Comparison of ENCODE assay signal across 25 cellular contexts in the genomic region with DNA sequence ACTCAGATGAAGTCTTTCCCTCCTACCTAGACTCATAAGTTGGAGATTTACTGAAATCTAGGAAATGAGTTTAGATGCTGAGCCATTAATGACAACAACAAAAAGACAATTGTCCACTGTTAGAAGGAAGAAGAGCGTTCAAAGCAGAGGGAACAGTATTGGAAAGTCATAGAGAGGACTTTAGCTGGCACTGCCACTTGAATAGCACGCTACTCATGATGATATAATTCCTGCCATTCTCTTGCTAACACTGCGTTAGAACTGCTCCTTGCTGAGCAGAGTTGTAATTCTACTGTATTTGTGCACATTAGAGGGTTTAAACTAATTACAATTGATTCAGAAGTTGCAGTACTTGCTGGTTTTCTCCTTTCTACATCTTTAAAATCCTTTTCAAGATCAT.
A peak's percentile ranks its signal among the peaks of the same experiment; 100 is the strongest.
DNase-seq lines count a peak whose midpoint lies in the region; ATAC-seq and TF ChIP-seq lines count a peak whose summit lies in the region.
"Had no signal": no experiment of that assay in that cellular context is flagged by ENCODE, and none has a peak within 500 bp of the region (broad histone marks: within the 10 kb centered on the region; RNA-seq: fewer than 3 reads in every experiment).

No MANE protein-coding gene starts in this region.

- DNase-seq in medulla oblongata (ENCODE audit: extremely low spot score) = peak; percentile 49
- peak; percentile 75 for DNase-seq in pons (ENCODE audit: low spot score)
- DNase-seq in superior temporal gyrus (ENCODE audit: extremely low spot score) = peak; percentile 65
- DNase-seq in erythroblast (lab: John Stamatoyannopoulos, UW) = no peak
- no peak for DNase-seq in stimulated activated naive CD8-positive, alpha-beta T cell treated with anti-CD3 and anti-CD28 coated beads, Interleukin-15, amount 100 ng/mL, for 72 hours
- DNase-seq: 8988T; AML-193; BE2C; CD4-positive, alpha-beta memory T cell; CD4-positive, CD25-positive, alpha-beta regulatory T cell; CD8-positive, alpha-beta memory T cell; COR-L47; DMS 273 treated with DMSO at 0.1 percent for 48 hours; DMS153; DMS53; DMS79; DND-41; EL; GDM1 had no signal

- H3K27ac ChIP-seq in VCaP = peak overlapping the region; percentile 85
- H3K27ac ChIP-seq: BLaER1 had no signal

- TF ChIP-seq POLR2A in erythroblast (IDR thresholded peaks at IDR 0.05; ENCODE audit: low read length) = no peak

- H3K27me3 Mint-ChIP-seq in stimulated activated naive CD8-positive, alpha-beta T cell treated with anti-CD3 and anti-CD28 coated beads, Interleukin-15, amount 100 ng/mL, for 72 hours = no peaks in the 10 kb centered on the region
- H3K27me3 Mint-ChIP-seq: CD8-positive, alpha-beta memory T cell had no signal

- ATAC-seq in stimulated activated naive CD8-positive, alpha-beta T cell treated with anti-CD3 and anti-CD28 coated beads, Interleukin-15, amount 100 ng/mL, for 72 hours = no peak
- ATAC-seq in HG02759 (IDR thresholded peaks at IDR 0.05; ENCODE audit: unreplicated experiment) (no peak), GM21619 (IDR thresholded peaks at IDR 0.05; ENCODE audit: unreplicated experiment) (no peak)
- ATAC-seq: GM12878 had no signal

- H3K27ac Mint-ChIP-seq in stimulated activated naive CD8-positive, alpha-beta T cell treated with anti-CD3 and anti-CD28 coated beads, Interleukin-15, amount 100 ng/mL, for 72 hours = no peak overlapping the region
- H3K27ac Mint-ChIP-seq: CD14-positive monocyte; CD4-positive, alpha-beta memory T cell; CD4-positive, CD25-positive, alpha-beta regulatory T cell; CD8-positive, alpha-beta memory T cell had no signal

- H3K4me1 Mint-ChIP-seq in stimulated activated naive CD8-positive, alpha-beta T cell treated with anti-CD3 and anti-CD28 coated beads, Interleukin-15, amount 100 ng/mL, for 72 hours = no peaks in the 10 kb centered on the region
- H3K4me1 Mint-ChIP-seq: CD14-positive monocyte; CD4-positive, alpha-beta memory T cell; CD4-positive, CD25-positive, alpha-beta regulatory T cell; CD8-positive, alpha-beta memory T cell had no signal

- no peak for TF ChIP-seq CTCF in VCaP (conservative IDR thresholded peaks at IDR 0.05)

- no peaks in the 10 kb centered on the region for H3K9me3 Mint-ChIP-seq in stimulated activated naive CD8-positive, alpha-beta T cell treated with anti-CD3 and anti-CD28 coated beads, Interleukin-15, amount 100 ng/mL, for 72 hours
- H3K9me3 Mint-ChIP-seq: CD14-positive monocyte; CD4-positive, alpha-beta memory T cell; CD4-positive, CD25-positive, alpha-beta regulatory T cell; CD8-positive, alpha-beta memory T cell had no signal

- H3K4me3 Mint-ChIP-seq in stimulated activated naive CD8-positive, alpha-beta T cell treated with anti-CD3 and anti-CD28 coated beads, Interleukin-15, amount 100 ng/mL, for 72 hours = no peak overlapping the region
- H3K4me3 Mint-ChIP-seq: CD14-positive monocyte; CD4-positive, alpha-beta memory T cell; CD4-positive, CD25-positive, alpha-beta regulatory T cell; CD8-positive, alpha-beta memory T cell had no signal

Comparison
In these comparisons a context has a peak if more than half of its experiments do, and no peak if none do; other contexts are left out.
1. DNase-seq: peak in medulla oblongata (single experiment), pons (single experiment) and superior temporal gyrus (single experiment); none in erythroblast (0 of 2) and stimulated activated naive CD8-positive, alpha-beta T cell treated with anti-CD3 and anti-CD28 coated beads, Interleukin-15, amount 100 ng/mL, for 72 hours (0 of 2).